Comparison of ENCODE assay signal across 1 cellular context in the genomic region with DNA sequence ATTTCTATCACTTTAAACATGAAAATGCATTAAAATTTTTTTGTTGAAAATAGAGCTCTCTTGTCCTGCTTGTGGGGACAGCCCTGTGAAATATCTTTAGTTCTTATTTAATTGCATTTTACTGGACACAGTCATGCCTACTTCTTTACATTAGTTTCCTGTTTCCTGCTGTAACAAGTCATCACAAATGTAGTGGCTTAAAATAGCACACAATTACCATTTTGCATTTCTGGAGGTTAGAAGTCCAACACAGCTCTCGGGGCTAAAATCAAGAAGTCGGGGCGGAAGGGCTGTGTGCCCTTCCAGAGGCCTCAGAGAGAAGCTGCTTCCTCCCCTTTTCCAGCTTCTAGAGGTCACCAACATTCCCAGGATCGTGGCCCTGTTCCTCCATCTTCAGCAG.
TF ChIP-seq lines count a peak whose summit lies in the region.

No MANE protein-coding gene starts in this region.

TF ChIP-seq in HepG2, 621 proteins besides CTCF, POLR2A, EP300 and RAD21:
- no peak for TF ChIP-seq CERS6 (CRISPR knock-in tag; IDR thresholded peaks at IDR 0.05)
- TF ChIP-seq ZNF569 (CRISPR knock-in tag; IDR thresholded peaks at IDR 0.05; ENCODE audit: borderline replicate concordance) = no peak
- TF ChIP-seq NR2F1 (CRISPR knock-in tag; IDR thresholded peaks at IDR 0.05) = no peak
- no peak for TF ChIP-seq XRCC5 (optimal IDR thresholded peaks at IDR 0.05; ENCODE audit: low read length)
- no peak for TF ChIP-seq KDM2A (CRISPR knock-in tag; IDR thresholded peaks at IDR 0.05; ENCODE audit: borderline replicate concordance, low read depth)
- no peak for TF ChIP-seq ZBTB49 (CRISPR knock-in tag; IDR thresholded peaks at IDR 0.05; ENCODE audit: borderline replicate concordance)
- TF ChIP-seq SRF (IDR thresholded peaks at IDR 0.05; ENCODE audit: low read depth, low read length) = no peak
- no peak for TF ChIP-seq ZNF331 (CRISPR knock-in tag; IDR thresholded peaks at IDR 0.05)
- TF ChIP-seq, protein P1, sequence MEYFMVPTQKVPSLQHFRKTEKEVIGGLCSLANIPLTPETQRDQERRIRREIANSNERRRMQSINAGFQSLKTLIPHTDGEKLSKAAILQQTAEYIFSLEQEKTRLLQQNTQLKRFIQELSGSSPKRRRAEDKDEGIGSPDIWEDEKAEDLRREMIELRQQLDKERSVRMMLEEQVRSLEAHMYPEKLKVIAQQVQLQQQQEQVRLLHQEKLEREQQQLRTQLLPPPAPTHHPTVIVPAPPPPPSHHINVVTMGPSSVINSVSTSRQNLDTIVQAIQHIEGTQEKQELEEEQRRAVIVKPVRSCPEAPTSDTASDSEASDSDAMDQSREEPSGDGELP (IDR thresholded peaks at IDR 0.05; ENCODE audit: borderline replicate concordance, low read depth) = no peak
- TF ChIP-seq ZNF281 (CRISPR knock-in tag; IDR thresholded peaks at IDR 0.05; ENCODE audit: borderline replicate concordance) = no peak
- no peak for TF ChIP-seq MIER3 (CRISPR knock-in tag; IDR thresholded peaks at IDR 0.05; ENCODE audit: borderline replicate concordance)
- no peak for TF ChIP-seq ZNF451 (CRISPR knock-in tag; IDR thresholded peaks at IDR 0.05)
- no peak for TF ChIP-seq SUZ12 (IDR thresholded peaks at IDR 0.05; ENCODE audit: low read depth, low read length)
